Comparison of ENCODE assay signal across 19 cellular contexts in genomic region chr4:151573474-151573873, GRCh38.
"Had no signal": no experiment of that assay in that cellular context is flagged by ENCODE, and none has a peak within 500 bp of the region (broad histone marks: within the 10 kb centered on the region; RNA-seq: fewer than 3 reads in every experiment).

No MANE protein-coding gene starts in this region.

- H3K27ac Mint-ChIP-seq: activated naive CD8-positive, alpha-beta T cell treated with anti-CD3 and anti-CD28 coated beads, Interleukin-2, amount 10 ng/mL, durations not matched to agents 7 days and 5 days; activated T-helper 17 cell treated with anti-CD3 and anti-CD28 coated beads, Interleukin-2, amount 50 U/mL, for 72 hours; mesothelial cell of epicardium; stimulated activated naive CD8-positive, alpha-beta T cell treated with anti-CD3 and anti-CD28 coated beads, Interleukin-15, amount 100 ng/mL, for 72 hours had no signal

- H3K4me3 Mint-ChIP-seq: activated naive CD8-positive, alpha-beta T cell treated with anti-CD3 and anti-CD28 coated beads, Interleukin-2, amount 10 ng/mL, durations not matched to agents 7 days and 5 days; activated T-helper 17 cell treated with anti-CD3 and anti-CD28 coated beads, Interleukin-2, amount 50 U/mL, for 72 hours; mesothelial cell of epicardium; stimulated activated naive CD8-positive, alpha-beta T cell treated with anti-CD3 and anti-CD28 coated beads, Interleukin-15, amount 100 ng/mL, for 72 hours had no signal

- H3K27ac ChIP-seq: upper lobe of right lung, WERI-Rb-1 had no signal

- H3K4me1 Mint-ChIP-seq: activated naive CD8-positive, alpha-beta T cell treated with anti-CD3 and anti-CD28 coated beads, Interleukin-2, amount 10 ng/mL, durations not matched to agents 7 days and 5 days; activated T-helper 17 cell treated with anti-CD3 and anti-CD28 coated beads, Interleukin-2, amount 50 U/mL, for 72 hours; stimulated activated naive CD8-positive, alpha-beta T cell treated with anti-CD3 and anti-CD28 coated beads, Interleukin-15, amount 100 ng/mL, for 72 hours had no signal

- H3K36me3 ChIP-seq: upper lobe of right lung, WERI-Rb-1 had no signal

- H3K4me1 ChIP-seq: upper lobe of right lung had no signal

- ATAC-seq: activated T-helper 17 cell treated with anti-CD3 and anti-CD28 coated beads, Interleukin-2, amount 50 U/mL, for 72 hours; left lobe of liver; stimulated activated naive CD8-positive, alpha-beta T cell treated with anti-CD3 and anti-CD28 coated beads, Interleukin-15, amount 100 ng/mL, for 72 hours had no signal

- H3K4me3 ChIP-seq: lung, upper lobe of right lung had no signal

- H3K9me3 ChIP-seq: upper lobe of right lung had no signal

- H3K36me3 Mint-ChIP-seq: activated naive CD8-positive, alpha-beta T cell treated with anti-CD3 and anti-CD28 coated beads, Interleukin-2, amount 10 ng/mL, durations not matched to agents 7 days and 5 days had no signal

- DNase-seq: activated CD4-positive, alpha-beta T cell treated with anti-CD3 and anti-CD28 coated beads, Interleukin-2, amount 50 U/mL, for 4 hours; activated naive CD4-positive, alpha-beta T cell; activated naive CD8-positive, alpha-beta T cell treated with anti-CD3 and anti-CD28 coated beads, Interleukin-2, amount 10 ng/mL, durations not matched to agents 7 days and 5 days; activated T-cell treated with anti-CD3 and anti-CD28 coated beads for 4 hours; amygdala; central memory CD4-positive, alpha-beta T cell; cortex of kidney; foreskin fibroblast; hypothalamus; islet precursor cell; stimulated activated CD4-positive, alpha-beta T cell treated with anti-CD3 and anti-CD28 coated beads, Interleukin-15, amount 100 ng/mL, for 24 hours; stimulated activated CD4-positive, alpha-beta T cell treated with anti-CD3 and anti-CD28 coated beads, Interleukin-2, amount 100 ng/mL, for 48 hours; stimulated activated naive CD8-positive, alpha-beta T cell treated with anti-CD3 and anti-CD28 coated beads, Interleukin-15, amount 100 ng/mL, for 72 hours; upper lobe of right lung; WERI-Rb-1 had no signal

- H3K27me3 ChIP-seq: upper lobe of right lung had no signal

- H3K9me3 Mint-ChIP-seq: activated naive CD8-positive, alpha-beta T cell treated with anti-CD3 and anti-CD28 coated beads, Interleukin-2, amount 10 ng/mL, durations not matched to agents 7 days and 5 days; activated T-helper 17 cell treated with anti-CD3 and anti-CD28 coated beads, Interleukin-2, amount 50 U/mL, for 72 hours; mesothelial cell of epicardium; stimulated activated naive CD8-positive, alpha-beta T cell treated with anti-CD3 and anti-CD28 coated beads, Interleukin-15, amount 100 ng/mL, for 72 hours had no signal
